8 cellular contexts compared by ENCODE assay signal in genomic region chr4:76949293-76950051, GRCh38.
DNase-seq lines count a peak whose midpoint lies in the region; FAIRE-seq and TF ChIP-seq lines count a peak whose summit lies in the region.

TSS of gene SEPTIN11 (plus strand) at chr4:76949752. CDS start at chr4:76949904, 152 bp downstream.

- peak within 1 kb of the TSS; percentile 90 for H3K4me3 ChIP-seq in fibroblast of pulmonary artery (replicated peaks; ENCODE audit: low read depth, low read length)

- H3K4me3 Mint-ChIP-seq in nephron progenitor cell, result peak within 1 kb of the TSS; percentile 93
- peak within 1 kb of the TSS; percentile 82 for H3K4me3 Mint-ChIP-seq in stimulated activated naive CD8-positive, alpha-beta T cell treated with anti-CD3 and anti-CD28 coated beads, Interleukin-15, Interleukin-2, amounts not matched to agents 100 ng/mL and 50 ng/mL, for 24 hours

- H3K36me3 Mint-ChIP-seq in nephron progenitor cell (ENCODE audit: low read depth), result peaks cover 69% of the 10 kb centered on the region
- peaks cover 10% of the 10 kb centered on the region for H3K36me3 Mint-ChIP-seq in stimulated activated naive CD8-positive, alpha-beta T cell treated with anti-CD3 and anti-CD28 coated beads, Interleukin-15, Interleukin-2, amounts not matched to agents 100 ng/mL and 50 ng/mL, for 24 hours (ENCODE audit: low read depth)

- no peaks in the 10 kb centered on the region for H3K27me3 Mint-ChIP-seq in nephron progenitor cell (ENCODE audit: low read depth, poor library complexity)
- H3K27me3 Mint-ChIP-seq in stimulated activated naive CD8-positive, alpha-beta T cell treated with anti-CD3 and anti-CD28 coated beads, Interleukin-15, Interleukin-2, amounts not matched to agents 100 ng/mL and 50 ng/mL, for 24 hours, result peaks cover 11% of the 10 kb centered on the region

- H3K27ac Mint-ChIP-seq in nephron progenitor cell, result peak within 1 kb of the TSS; percentile 94
- peak within 1 kb of the TSS; percentile 86 for H3K27ac Mint-ChIP-seq in stimulated activated naive CD8-positive, alpha-beta T cell treated with anti-CD3 and anti-CD28 coated beads, Interleukin-15, Interleukin-2, amounts not matched to agents 100 ng/mL and 50 ng/mL, for 24 hours

- DNase-seq in ELF-1 (ENCODE audit: low read depth, low spot score) (peak; percentile 93), H54 (ENCODE audit: insufficient read length, low spot score) (peak; percentile 68), LoVo (ENCODE audit: low spot score) (peak; percentile 90), fibroblast of pulmonary artery (ENCODE audit: low read depth) (peak; percentile 95), nephron progenitor cell (peak; percentile 92)
- DNase-seq in activated effector memory CD4-positive, alpha-beta T cell treated with Interleukin-2 at 50 U/mL for 16 hours, result peak; percentile 79

- H3K4me1 Mint-ChIP-seq in nephron progenitor cell, result peaks cover 68% of the 10 kb centered on the region
- H3K4me1 Mint-ChIP-seq in stimulated activated naive CD8-positive, alpha-beta T cell treated with anti-CD3 and anti-CD28 coated beads, Interleukin-15, Interleukin-2, amounts not matched to agents 100 ng/mL and 50 ng/mL, for 24 hours (ENCODE audit: low read depth), result peaks cover 31% of the 10 kb centered on the region

- FAIRE-seq in H54 (lab: Jason Lieb, UNC), result no peak

- TF ChIP-seq CTCF in fibroblast of pulmonary artery (IDR thresholded peaks at IDR 0.05; ENCODE audit: low read length, missing control alignments) (no peak), nephron progenitor cell (IDR thresholded peaks at IDR 0.05) (no peak)

- TF ChIP-seq POLR2A in H54 (IDR thresholded peaks at IDR 0.05; ENCODE audit: low read depth, low read length) (peak; percentile 95), Raji (IDR thresholded peaks at IDR 0.05; ENCODE audit: insufficient read depth, low read depth, low read length) (peak; percentile 79)

- H3K9me3 Mint-ChIP-seq in nephron progenitor cell, result peaks cover 26% of the 10 kb centered on the region
- H3K9me3 Mint-ChIP-seq in stimulated activated naive CD8-positive, alpha-beta T cell treated with anti-CD3 and anti-CD28 coated beads, Interleukin-15, Interleukin-2, amounts not matched to agents 100 ng/mL and 50 ng/mL, for 24 hours, result no peaks in the 10 kb centered on the region

Comparison
In these comparisons a context has a peak if more than half of its experiments do, and no peak if none do; other contexts are left out.
1. Peak in every context shown above with its lines: DNase-seq and H3K4me3 ChIP-seq.